10 cellular contexts compared by ENCODE assay signal in genomic region chr5:83538788-83539535, GRCh38.
DNase-seq lines count a peak whose midpoint lies in the region; ATAC-seq, FAIRE-seq and TF ChIP-seq lines count a peak whose summit lies in the region.
"Had no signal": no experiment of that assay in that cellular context is flagged by ENCODE, and none has a peak within 500 bp of the region (broad histone marks: within the 10 kb centered on the region; RNA-seq: fewer than 3 reads in every experiment).

No MANE protein-coding gene starts in this region.

- no peak overlapping the region for H3K4ac ChIP-seq in H9 (ENCODE audit: low read depth, low read length)

- no peak overlapping the region for H4K8ac ChIP-seq in H9 (replicated peaks; ENCODE audit: insufficient read length, low read depth, low read length)

- H3K56ac ChIP-seq in H9 (ENCODE audit: insufficient read length, low read depth, low read length), result no peak overlapping the region

- peaks cover 42 to 62% (median 44%) of the 10 kb centered on the region in 3 experiments for H3K36me3 Mint-ChIP-seq in H9 (ENCODE audit: insufficient read depth in 1 of 3, low read depth in 3 of 3)

- H3K9ac ChIP-seq in H9 (ENCODE audit: extremely low read depth, insufficient read length, low read length), result no peak overlapping the region
- H3K9ac ChIP-seq: BLaER1 had no signal

- H3K27me3 ChIP-seq in ACC112 (ENCODE audit: insufficient read depth, low read length) (no peaks in the 10 kb centered on the region), hepatocyte (no peaks in the 10 kb centered on the region), H9 (ENCODE audit: insufficient read depth, low read length) (no peaks in the 10 kb centered on the region), esophagus squamous epithelium (no peaks in the 10 kb centered on the region)
- H3K27me3 ChIP-seq: BLaER1 had no signal

- H4K5ac ChIP-seq in H9 (ENCODE audit: insufficient read length, low read depth, low read length), result no peak overlapping the region

- 94% methylated on average over 4 of the region's 4 CpGs for WGBS in hepatocyte (ENCODE audit: low lambda C conversion rate, missing lambda C conversion rate)
- WGBS in H9 (ENCODE audit: extremely low coverage, insufficient read length, low lambda C conversion rate), result no CpG with 5 or more reads among the region's 4 CpGs
- WGBS in esophagus squamous epithelium, 2 donors, result 68 to 72% methylated on average over 3 of the region's 4 CpGs

- H3K4me3 Mint-ChIP-seq in H9, result no peak overlapping the region

- H3K4me1 Mint-ChIP-seq in H9, result no peaks in the 10 kb centered on the region; a peak in 1 of 4 replicates

- no peak for TF ChIP-seq CTCF in hepatocyte (IDR thresholded peaks at IDR 0.05; ENCODE audit: poor library complexity)
- no peak for TF ChIP-seq CTCF in H9 (conservative IDR thresholded peaks at IDR 0.05)
- no peak for TF ChIP-seq CTCF in esophagus squamous epithelium (IDR thresholded peaks at IDR 0.05)

- no peak overlapping the region for H3K18ac ChIP-seq in H9 (ENCODE audit: insufficient read length, low read depth, low read length)

- H3K27ac ChIP-seq in ACC112 (ENCODE audit: low read depth, low read length) (no peak overlapping the region), hepatocyte (no peak overlapping the region), H9 (ENCODE audit: insufficient read length, low read depth, low read length) (no peak overlapping the region), esophagus squamous epithelium (no peak overlapping the region)
- H3K27ac ChIP-seq: BLaER1 had no signal

- H3K9me3 ChIP-seq in hepatocyte (ENCODE audit: low read depth) (no peaks in the 10 kb centered on the region), H9 (ENCODE audit: control insufficient read depth, low read depth, low read length) (no peaks in the 10 kb centered on the region), esophagus squamous epithelium (no peaks in the 10 kb centered on the region)
- H3K9me3 ChIP-seq: BLaER1 had no signal

- no peaks in the 10 kb centered on the region for H3K4me1 ChIP-seq in ACC112 (ENCODE audit: control insufficient read depth, insufficient read depth, low read length, unreplicated experiment)
- peaks cover 8% of the 10 kb centered on the region for H3K4me1 ChIP-seq in hepatocyte (ENCODE audit: insufficient read depth)
- H3K4me1 ChIP-seq in H9 (ENCODE audit: insufficient read depth, low read length), result no peaks in the 10 kb centered on the region
- H3K4me1 ChIP-seq in esophagus squamous epithelium, result no peaks in the 10 kb centered on the region
- H3K4me1 ChIP-seq: BLaER1 had no signal

- peaks cover 20% of the 10 kb centered on the region for H3K36me3 ChIP-seq in ACC112 (ENCODE audit: insufficient read depth, low read length)
- peaks cover 7% of the 10 kb centered on the region for H3K36me3 ChIP-seq in hepatocyte (replicated peaks; ENCODE audit: insufficient read depth, low read depth)
- no peaks in the 10 kb centered on the region for H3K36me3 ChIP-seq in esophagus squamous epithelium
- H3K36me3 ChIP-seq: BLaER1 had no signal

- DNase-seq in GM19239 (ENCODE audit: insufficient read length, low spot score), result peak; percentile 8
- DNase-seq in MV-4-11 (lab: John Stamatoyannopoulos, UW), result peak; percentile 78
- no peak for DNase-seq in hepatocyte (ENCODE audit: low spot score)
- no peak for DNase-seq in activated naive CD4-positive, alpha-beta T cell treated with Interleukin-2 at 50 U/mL for 16 hours
- DNase-seq in H9, result no peak
- DNase-seq in esophagus squamous epithelium (lab: John Stamatoyannopoulos, UW), result no peak
- DNase-seq: NCI-H2029 treated with DMSO at 0.1 percent for 48 hours had no signal

- no peaks in the 10 kb centered on the region for H3K23me2 ChIP-seq in H9 (ENCODE audit: insufficient read length, low read depth, low read length, poor library complexity, severe bottlenecking)

- no peak overlapping the region for H3K4me2 ChIP-seq in hepatocyte
- H3K4me2 ChIP-seq in H9 (ENCODE audit: insufficient read depth, insufficient read length, low read length), result no peak overlapping the region
- H3K4me2 ChIP-seq: BLaER1 had no signal

- no peaks in the 10 kb centered on the region for H3K9me2 ChIP-seq in hepatocyte (replicated peaks; ENCODE audit: insufficient read depth)

- intact Hi-C loops in esophagus squamous epithelium (cut with DNase I), result no loop called here

- H3K27ac Mint-ChIP-seq in H9, result peak overlapping the region in 1 of 3 experiments; percentile 8; a peak in 1 of 7 replicates

- no peak overlapping the region for H4K91ac ChIP-seq in H9 (ENCODE audit: insufficient read length, low read depth, low read length)

- no peak for TF ChIP-seq POLR2A in esophagus squamous epithelium (IDR thresholded peaks at IDR 0.05)

- no peak overlapping the region for H2BK12ac ChIP-seq in H9 (ENCODE audit: insufficient read length, low read depth, low read length)

- H2AK5ac ChIP-seq in H9 (ENCODE audit: insufficient read length, low read length), result no peak overlapping the region

- no peak overlapping the region for H2BK15ac ChIP-seq in H9 (ENCODE audit: low read depth, low read length)

- peak; percentile 78 for ATAC-seq in HG02870 (IDR thresholded peaks at IDR 0.05; ENCODE audit: unreplicated experiment)

- peak; percentile 66 for FAIRE-seq in GM19239 (lab: Jason Lieb, UNC)

- H2BK5ac ChIP-seq in H9 (ENCODE audit: insufficient read length, low read length), result no peak overlapping the region

- H3K27me3 Mint-ChIP-seq in H9 (ENCODE audit: low read depth), result no peaks in the 10 kb centered on the region

- H3K79me2 ChIP-seq in ACC112 (ENCODE audit: control insufficient read depth, insufficient read depth, low read length, unreplicated experiment) (no peaks in the 10 kb centered on the region), hepatocyte (peaks cover 52% of the 10 kb centered on the region), H9 (ENCODE audit: insufficient read depth, low read length) (no peaks in the 10 kb centered on the region)

- H2BK20ac ChIP-seq in H9 (ENCODE audit: low read depth, low read length, poor library complexity, severe bottlenecking), result no peak overlapping the region

- H3K4me3 ChIP-seq in ACC112 (ENCODE audit: low read depth, low read length) (no peak overlapping the region), hepatocyte (no peak overlapping the region), esophagus squamous epithelium (no peak overlapping the region)
- H3K4me3 ChIP-seq: BLaER1 had no signal

- no peak overlapping the region for H2BK120ac ChIP-seq in H9 (ENCODE audit: low read depth, low read length, poor library complexity, severe bottlenecking)

- H3K9me3 Mint-ChIP-seq in H9, result peaks cover 0 to 6% of the 10 kb centered on the region in 2 experiments; a peak in 4 of 5 replicates

- H3K23ac ChIP-seq in H9 (ENCODE audit: insufficient read length, low read depth, low read length), result no peak overlapping the region

- H3K14ac ChIP-seq in H9 (ENCODE audit: insufficient read depth, low read length), result no peak overlapping the region

- H3T11ph ChIP-seq in H9 (ENCODE audit: low read length), result no peak overlapping the region

- H4K20me1 ChIP-seq in hepatocyte (ENCODE audit: insufficient read depth, poor library complexity, severe bottlenecking) (no peaks in the 10 kb centered on the region), H9 (ENCODE audit: control insufficient read depth, insufficient read depth, insufficient read length) (no peaks in the 10 kb centered on the region)
- H4K20me1 ChIP-seq: BLaER1 had no signal

- H3K79me1 ChIP-seq in H9 (ENCODE audit: insufficient read depth, low read depth, low read length, poor library complexity, severe bottlenecking), result no peaks in the 10 kb centered on the region

- peak overlapping the region; percentile 34 for H2AFZ ChIP-seq in ACC112 (ENCODE audit: low read length, unreplicated experiment)
- no peak overlapping the region for H2AFZ ChIP-seq in hepatocyte
- no peak overlapping the region for H2AFZ ChIP-seq in H9 (ENCODE audit: low read length)

Comparison
In these comparisons a context has a peak if more than half of its experiments do, and no peak if none do; other contexts are left out.
1. DNase-seq: peak in GM19239 (single experiment) and MV-4-11 (single experiment); none in hepatocyte (single experiment), activated naive CD4-positive, alpha-beta T cell treated with Interleukin-2 at 50 U/mL for 16 hours (single experiment), H9 (single experiment) and esophagus squamous epithelium (single experiment).